16 cellular contexts compared by ENCODE assay signal in genomic region chr3:55294557-55294956, GRCh38.
DNase-seq lines count a peak whose midpoint lies in the region; ATAC-seq and TF ChIP-seq lines count a peak whose summit lies in the region.
"Had no signal": no experiment of that assay in that cellular context is flagged by ENCODE, and none has a peak within 500 bp of the region (broad histone marks: within the 10 kb centered on the region; RNA-seq: fewer than 3 reads in every experiment).

No MANE protein-coding gene starts in this region.

- peaks cover 0 to 11% (median 4%) of the 10 kb centered on the region in 11 donors for H3K9me3 Mint-ChIP-seq in naive thymus-derived CD4-positive, alpha-beta T cell

- intact Hi-C loops in testis (cut with DNase I; ENCODE audit: low total_unique reads), result no loop called here
- intact Hi-C loops in naive thymus-derived CD4-positive, alpha-beta T cell (cut with micrococcal nuclease), result no loop called here

- H3K27me3 Mint-ChIP-seq in naive thymus-derived CD4-positive, alpha-beta T cell, result peaks cover 0 to 9% (median 0%) of the 10 kb centered on the region in 5 donors
- H3K27me3 Mint-ChIP-seq: CD4-positive, CD25-positive, alpha-beta regulatory T cell; CD8-positive, alpha-beta memory T cell had no signal

- CTCF ChIA-PET in naive thymus-derived CD4-positive, alpha-beta T cell (lab: Charles Lee), result no interaction called here

- H3K36me3 ChIP-seq in GM23248 (ENCODE audit: low read depth) (no peaks in the 10 kb centered on the region), testis (ENCODE audit: low read depth, missing control alignments) (no peaks in the 10 kb centered on the region)
- no peaks in the 10 kb centered on the region for H3K36me3 ChIP-seq in naive thymus-derived CD4-positive, alpha-beta T cell (ENCODE audit: control insufficient read depth in 2 of 3, insufficient read depth in 3 of 3, low read length in 3 of 3)
- H3K36me3 ChIP-seq: BE2C had no signal

- peaks cover 0 to 6% (median 0%) of the 10 kb centered on the region in 5 donors for H3K36me3 Mint-ChIP-seq in naive thymus-derived CD4-positive, alpha-beta T cell
- H3K36me3 Mint-ChIP-seq: CD4-positive, CD25-positive, alpha-beta regulatory T cell; CD8-positive, alpha-beta memory T cell had no signal

- H3K9ac ChIP-seq in GM23248, result no peak overlapping the region

- no peak overlapping the region for H3K4me3 ChIP-seq in GM23248
- no peak overlapping the region for H3K4me3 ChIP-seq in testis
- no peak overlapping the region for H3K4me3 ChIP-seq in naive thymus-derived CD4-positive, alpha-beta T cell (ENCODE audit: low read length)

- H4K20me1 ChIP-seq in GM23248 (ENCODE audit: insufficient read depth), result no peaks in the 10 kb centered on the region

- H3K27ac Mint-ChIP-seq in naive thymus-derived CD4-positive, alpha-beta T cell, result no peak overlapping the region
- H3K27ac Mint-ChIP-seq: CD4-positive, CD25-positive, alpha-beta regulatory T cell; CD8-positive, alpha-beta memory T cell had no signal

- H3K27ac ChIP-seq in GM23248 (no peak overlapping the region), testis (no peak overlapping the region)
- H3K27ac ChIP-seq in naive thymus-derived CD4-positive, alpha-beta T cell (ENCODE audit: low read depth, low read length), result no peak overlapping the region
- H3K27ac ChIP-seq: HL-60 had no signal

- POLR2A ChIA-PET in naive thymus-derived CD4-positive, alpha-beta T cell (lab: Charles Lee), result no interaction called here

- no peaks in the 10 kb centered on the region for H3F3A ChIP-seq in GM23248 (ENCODE audit: insufficient read depth)

- no peak overlapping the region for H3K4me3 Mint-ChIP-seq in naive thymus-derived CD4-positive, alpha-beta T cell
- H3K4me3 Mint-ChIP-seq: CD4-positive, CD25-positive, alpha-beta regulatory T cell; CD8-positive, alpha-beta memory T cell had no signal

- no peak for TF ChIP-seq POLR2A in testis (IDR thresholded peaks at IDR 0.05)

- H3K9me2 ChIP-seq in GM23248 (ENCODE audit: insufficient read depth), result no peaks in the 10 kb centered on the region

- no peak for ATAC-seq in naive thymus-derived CD4-positive, alpha-beta T cell

- H2AFZ ChIP-seq in GM23248, result no peak overlapping the region

- 78 to 86% methylated on average over 2 of the region's 2 CpGs for WGBS in GM23248 (ENCODE audit: low coverage in 1 of 2, low lambda C conversion rate in 2 of 2, missing lambda C conversion rate in 2 of 2), 2 experiments
- WGBS in testis, 2 donors, result 75 to 85% methylated on average over 2 of the region's 2 CpGs

- in situ Hi-C loops in GM23248 (cut with MboI), result no loop called here

- H3K9me3 ChIP-seq in GM23248 (ENCODE audit: low read depth) (no peaks in the 10 kb centered on the region), testis (no peaks in the 10 kb centered on the region)
- H3K9me3 ChIP-seq in naive thymus-derived CD4-positive, alpha-beta T cell (ENCODE audit: control insufficient read depth in 2 of 3, low read length in 3 of 3), result no peaks in the 10 kb centered on the region
- H3K9me3 ChIP-seq: BE2C had no signal

- no peaks in the 10 kb centered on the region for H3K79me2 ChIP-seq in GM23248 (ENCODE audit: insufficient read depth)

- H3K27me3 ChIP-seq in GM23248 (replicated peaks; ENCODE audit: insufficient read depth) (no peaks in the 10 kb centered on the region), testis (no peaks in the 10 kb centered on the region)
- H3K27me3 ChIP-seq in naive thymus-derived CD4-positive, alpha-beta T cell (ENCODE audit: control insufficient read depth in 2 of 2, insufficient read depth in 2 of 2, low read length in 2 of 2), result no peaks in the 10 kb centered on the region
- H3K27me3 ChIP-seq: BE2C had no signal

- TF ChIP-seq CTCF in testis (IDR thresholded peaks at IDR 0.05), result no peak

- peaks cover 17% of the 10 kb centered on the region for H3K4me1 ChIP-seq in GM23248 (ENCODE audit: insufficient read depth)
- H3K4me1 ChIP-seq in testis, result no peaks in the 10 kb centered on the region
- H3K4me1 ChIP-seq in naive thymus-derived CD4-positive, alpha-beta T cell (ENCODE audit: control insufficient read depth in 2 of 2, insufficient read depth in 2 of 2, low read length in 2 of 2), result no peaks in the 10 kb centered on the region
- H3K4me1 ChIP-seq: BE2C had no signal

- DNase-seq in EH (ENCODE audit: low read depth) (peak; percentile 51), GM23248 (peak; percentile 54), RPMI7951 (ENCODE audit: low read depth) (peak; percentile 51), testis (peak; percentile 34), NCI-H1694 (lab: John Stamatoyannopoulos, UW) (no peak)
- DNase-seq in naive thymus-derived CD4-positive, alpha-beta T cell, result no peak
- DNase-seq: ACHN; BE2C; C1 segment of cervical spinal cord; CD4-positive, CD25-positive, alpha-beta regulatory T cell; CD8-positive, alpha-beta memory T cell; DMS 273 treated with DMSO at 0.1 percent for 48 hours; DMS53; DND-41; HCEC 1CT had no signal

- H3K4me2 ChIP-seq in GM23248 (ENCODE audit: unreplicated experiment), result no peak overlapping the region

- no peaks in the 10 kb centered on the region for H3K4me1 Mint-ChIP-seq in naive thymus-derived CD4-positive, alpha-beta T cell
- H3K4me1 Mint-ChIP-seq: CD4-positive, CD25-positive, alpha-beta regulatory T cell; CD8-positive, alpha-beta memory T cell had no signal

Comparison
In these comparisons a context has a peak if more than half of its experiments do, and no peak if none do; other contexts are left out.
1. DNase-seq: peak in EH (single experiment), GM23248 (single experiment), RPMI7951 (single experiment) and testis (single experiment); none in NCI-H1694 (single experiment) and naive thymus-derived CD4-positive, alpha-beta T cell (0 of 9).